2 cellular contexts compared by ENCODE assay signal in the genomic region with DNA sequence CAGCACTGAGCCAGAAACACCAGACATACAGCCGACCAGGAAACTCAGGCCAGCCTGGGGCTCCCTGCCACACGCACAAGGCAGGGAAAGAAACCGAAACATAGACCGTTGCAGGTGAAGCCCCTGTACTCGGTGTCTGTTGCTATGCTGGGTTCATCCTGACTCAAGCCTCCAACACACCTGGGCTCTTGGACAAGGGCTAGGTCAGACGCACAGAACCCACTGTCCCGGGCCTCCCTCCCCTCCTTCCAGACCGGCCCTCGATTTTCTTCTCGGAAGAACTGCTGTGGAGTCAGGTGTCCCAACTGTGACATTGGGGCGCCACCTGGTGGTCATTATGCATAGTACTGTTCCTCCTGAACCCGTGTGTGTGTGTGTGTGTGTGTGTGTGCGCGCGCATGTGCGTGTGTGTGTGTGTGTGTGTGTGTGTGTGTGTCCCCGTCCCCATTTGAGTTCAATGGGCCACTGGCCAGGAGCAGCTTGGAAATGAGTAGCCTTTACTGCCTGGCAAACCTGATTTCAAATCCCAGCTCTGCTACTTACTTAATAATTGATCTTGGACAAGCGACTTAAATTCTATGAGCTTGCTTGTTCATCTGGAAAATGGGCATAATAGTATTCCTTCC.
A peak's percentile ranks its signal among the peaks of the same experiment; 100 is the strongest.
TF ChIP-seq lines count a peak whose summit lies in the region.

No MANE protein-coding gene starts in this region.

TF ChIP-seq in HEK293T, 16 proteins besides CTCF, POLR2A, EP300 and RAD21 (continued from another document):
- TF ChIP-seq, protein P1, sequence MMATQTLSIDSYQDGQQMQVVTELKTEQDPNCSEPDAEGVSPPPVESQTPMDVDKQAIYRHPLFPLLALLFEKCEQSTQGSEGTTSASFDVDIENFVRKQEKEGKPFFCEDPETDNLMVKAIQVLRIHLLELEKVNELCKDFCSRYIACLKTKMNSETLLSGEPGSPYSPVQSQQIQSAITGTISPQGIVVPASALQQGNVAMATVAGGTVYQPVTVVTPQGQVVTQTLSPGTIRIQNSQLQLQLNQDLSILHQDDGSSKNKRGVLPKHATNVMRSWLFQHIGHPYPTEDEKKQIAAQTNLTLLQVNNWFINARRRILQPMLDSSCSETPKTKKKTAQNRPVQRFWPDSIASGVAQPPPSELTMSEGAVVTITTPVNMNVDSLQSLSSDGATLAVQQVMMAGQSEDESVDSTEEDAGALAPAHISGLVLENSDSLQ (IDR thresholded peaks at IDR 0.05): no peak
- TF ChIP-seq HDGF (IDR thresholded peaks at IDR 0.05; ENCODE audit: borderline replicate concordance): no peak
- no peak for TF ChIP-seq SUZ12 (IDR thresholded peaks at IDR 0.05)
- TF ChIP-seq FOXK2 (IDR thresholded peaks at IDR 0.05): no peak
- TF ChIP-seq NFRKB (IDR thresholded peaks at IDR 0.05): no peak
- no peak for TF ChIP-seq ZNF384 (IDR thresholded peaks at IDR 0.05)
- no peak for TF ChIP-seq FOXA1 (IDR thresholded peaks at IDR 0.05)

TF ChIP-seq in GM12878, 131 proteins besides CTCF, POLR2A, EP300 and RAD21 (continued from another document):
- TF ChIP-seq, protein P2, sequence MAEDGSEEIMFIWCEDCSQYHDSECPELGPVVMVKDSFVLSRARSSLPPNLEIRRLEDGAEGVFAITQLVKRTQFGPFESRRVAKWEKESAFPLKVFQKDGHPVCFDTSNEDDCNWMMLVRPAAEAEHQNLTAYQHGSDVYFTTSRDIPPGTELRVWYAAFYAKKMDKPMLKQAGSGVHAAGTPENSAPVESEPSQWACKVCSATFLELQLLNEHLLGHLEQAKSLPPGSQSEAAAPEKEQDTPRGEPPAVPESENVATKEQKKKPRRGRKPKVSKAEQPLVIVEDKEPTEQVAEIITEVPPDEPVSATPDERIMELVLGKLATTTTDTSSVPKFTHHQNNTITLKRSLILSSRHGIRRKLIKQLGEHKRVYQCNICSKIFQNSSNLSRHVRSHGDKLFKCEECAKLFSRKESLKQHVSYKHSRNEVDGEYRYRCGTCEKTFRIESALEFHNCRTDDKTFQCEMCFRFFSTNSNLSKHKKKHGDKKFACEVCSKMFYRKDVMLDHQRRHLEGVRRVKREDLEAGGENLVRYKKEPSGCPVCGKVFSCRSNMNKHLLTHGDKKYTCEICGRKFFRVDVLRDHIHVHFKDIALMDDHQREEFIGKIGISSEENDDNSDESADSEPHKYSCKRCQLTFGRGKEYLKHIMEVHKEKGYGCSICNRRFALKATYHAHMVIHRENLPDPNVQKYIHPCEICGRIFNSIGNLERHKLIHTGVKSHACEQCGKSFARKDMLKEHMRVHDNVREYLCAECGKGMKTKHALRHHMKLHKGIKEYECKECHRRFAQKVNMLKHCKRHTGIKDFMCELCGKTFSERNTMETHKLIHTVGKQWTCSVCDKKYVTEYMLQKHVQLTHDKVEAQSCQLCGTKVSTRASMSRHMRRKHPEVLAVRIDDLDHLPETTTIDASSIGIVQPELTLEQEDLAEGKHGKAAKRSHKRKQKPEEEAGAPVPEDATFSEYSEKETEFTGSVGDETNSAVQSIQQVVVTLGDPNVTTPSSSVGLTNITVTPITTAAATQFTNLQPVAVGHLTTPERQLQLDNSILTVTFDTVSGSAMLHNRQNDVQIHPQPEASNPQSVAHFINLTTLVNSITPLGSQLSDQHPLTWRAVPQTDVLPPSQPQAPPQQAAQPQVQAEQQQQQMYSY (CRISPR knock-in tag; IDR thresholded peaks at IDR 0.05): no peak
- TF ChIP-seq STAT3 (IDR thresholded peaks at IDR 0.05; ENCODE audit: low read depth, low read length) (no peak), MXI1 (IDR thresholded peaks at IDR 0.05; ENCODE audit: low read depth, low read length) (no peak), KDM1A (IDR thresholded peaks at IDR 0.05; ENCODE audit: borderline replicate concordance) (no peak), YY1 (IDR thresholded peaks at IDR 0.05; ENCODE audit: low read depth, low read length) (0 out of 2 replicates have a peak, but pooled peaks have one; percentile 34), GABPA (IDR thresholded peaks at IDR 0.05; ENCODE audit: low read depth) (peak; percentile 50; the same call in 1 of the 2 replicates)
- TF ChIP-seq, protein P3, sequence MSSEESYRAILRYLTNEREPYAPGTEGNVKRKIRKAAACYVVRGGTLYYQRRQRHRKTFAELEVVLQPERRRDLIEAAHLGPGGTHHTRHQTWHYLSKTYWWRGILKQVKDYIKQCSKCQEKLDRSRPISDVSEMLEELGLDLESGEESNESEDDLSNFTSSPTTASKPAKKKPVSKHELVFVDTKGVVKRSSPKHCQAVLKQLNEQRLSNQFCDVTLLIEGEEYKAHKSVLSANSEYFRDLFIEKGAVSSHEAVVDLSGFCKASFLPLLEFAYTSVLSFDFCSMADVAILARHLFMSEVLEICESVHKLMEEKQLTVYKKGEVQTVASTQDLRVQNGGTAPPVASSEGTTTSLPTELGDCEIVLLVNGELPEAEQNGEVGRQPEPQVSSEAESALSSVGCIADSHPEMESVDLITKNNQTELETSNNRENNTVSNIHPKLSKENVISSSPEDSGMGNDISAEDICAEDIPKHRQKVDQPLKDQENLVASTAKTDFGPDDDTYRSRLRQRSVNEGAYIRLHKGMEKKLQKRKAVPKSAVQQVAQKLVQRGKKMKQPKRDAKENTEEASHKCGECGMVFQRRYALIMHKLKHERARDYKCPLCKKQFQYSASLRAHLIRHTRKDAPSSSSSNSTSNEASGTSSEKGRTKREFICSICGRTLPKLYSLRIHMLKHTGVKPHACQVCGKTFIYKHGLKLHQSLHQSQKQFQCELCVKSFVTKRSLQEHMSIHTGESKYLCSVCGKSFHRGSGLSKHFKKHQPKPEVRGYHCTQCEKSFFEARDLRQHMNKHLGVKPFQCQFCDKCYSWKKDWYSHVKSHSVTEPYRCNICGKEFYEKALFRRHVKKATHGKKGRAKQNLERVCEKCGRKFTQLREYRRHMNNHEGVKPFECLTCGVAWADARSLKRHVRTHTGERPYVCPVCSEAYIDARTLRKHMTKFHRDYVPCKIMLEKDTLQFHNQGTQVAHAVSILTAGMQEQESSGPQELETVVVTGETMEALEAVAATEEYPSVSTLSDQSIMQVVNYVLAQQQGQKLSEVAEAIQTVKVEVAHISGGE (CRISPR knock-in tag; IDR thresholded peaks at IDR 0.05): no peak
- TF ChIP-seq, protein P4, sequence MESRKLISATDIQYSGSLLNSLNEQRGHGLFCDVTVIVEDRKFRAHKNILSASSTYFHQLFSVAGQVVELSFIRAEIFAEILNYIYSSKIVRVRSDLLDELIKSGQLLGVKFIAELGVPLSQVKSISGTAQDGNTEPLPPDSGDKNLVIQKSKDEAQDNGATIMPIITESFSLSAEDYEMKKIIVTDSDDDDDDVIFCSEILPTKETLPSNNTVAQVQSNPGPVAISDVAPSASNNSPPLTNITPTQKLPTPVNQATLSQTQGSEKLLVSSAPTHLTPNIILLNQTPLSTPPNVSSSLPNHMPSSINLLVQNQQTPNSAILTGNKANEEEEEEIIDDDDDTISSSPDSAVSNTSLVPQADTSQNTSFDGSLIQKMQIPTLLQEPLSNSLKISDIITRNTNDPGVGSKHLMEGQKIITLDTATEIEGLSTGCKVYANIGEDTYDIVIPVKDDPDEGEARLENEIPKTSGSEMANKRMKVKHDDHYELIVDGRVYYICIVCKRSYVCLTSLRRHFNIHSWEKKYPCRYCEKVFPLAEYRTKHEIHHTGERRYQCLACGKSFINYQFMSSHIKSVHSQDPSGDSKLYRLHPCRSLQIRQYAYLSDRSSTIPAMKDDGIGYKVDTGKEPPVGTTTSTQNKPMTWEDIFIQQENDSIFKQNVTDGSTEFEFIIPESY (IDR thresholded peaks at IDR 0.05): no peak
- TF ChIP-seq, protein P5, sequence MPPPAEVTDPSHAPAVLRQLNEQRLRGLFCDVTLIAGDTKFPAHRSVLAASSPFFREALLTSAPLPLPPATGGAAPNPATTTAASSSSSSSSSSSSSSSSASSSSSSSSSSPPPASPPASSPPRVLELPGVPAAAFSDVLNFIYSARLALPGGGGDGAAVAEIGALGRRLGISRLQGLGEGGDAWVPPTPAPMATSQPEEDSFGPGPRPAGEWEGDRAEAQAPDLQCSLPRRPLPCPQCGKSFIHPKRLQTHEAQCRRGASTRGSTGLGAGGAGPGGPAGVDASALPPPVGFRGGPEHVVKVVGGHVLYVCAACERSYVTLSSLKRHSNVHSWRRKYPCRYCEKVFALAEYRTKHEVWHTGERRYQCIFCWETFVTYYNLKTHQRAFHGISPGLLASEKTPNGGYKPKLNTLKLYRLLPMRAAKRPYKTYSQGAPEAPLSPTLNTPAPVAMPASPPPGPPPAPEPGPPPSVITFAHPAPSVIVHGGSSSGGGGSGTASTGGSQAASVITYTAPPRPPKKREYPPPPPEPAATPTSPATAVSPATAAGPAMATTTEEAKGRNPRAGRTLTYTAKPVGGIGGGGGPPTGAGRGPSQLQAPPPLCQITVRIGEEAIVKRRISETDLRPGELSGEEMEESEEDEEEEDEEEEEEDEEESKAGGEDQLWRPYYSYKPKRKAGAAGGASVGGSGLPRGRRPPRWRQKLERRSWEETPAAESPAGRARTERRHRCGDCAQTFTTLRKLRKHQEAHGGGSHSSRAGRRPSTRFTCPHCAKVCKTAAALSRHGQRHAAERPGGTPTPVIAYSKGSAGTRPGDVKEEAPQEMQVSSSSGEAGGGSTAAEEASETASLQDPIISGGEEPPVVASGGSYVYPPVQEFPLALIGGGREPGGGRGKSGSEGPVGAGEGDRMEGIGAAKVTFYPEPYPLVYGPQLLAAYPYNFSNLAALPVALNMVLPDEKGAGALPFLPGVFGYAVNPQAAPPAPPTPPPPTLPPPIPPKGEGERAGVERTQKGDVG (CRISPR knock-in tag; IDR thresholded peaks at IDR 0.05): no peak
